In genomic region chr1:168381850-168382249, GRCh38 we compare ENCODE assay signal across 18 cellular contexts.
"Had no signal": no experiment of that assay in that cellular context is flagged by ENCODE, and none has a peak within 500 bp of the region (broad histone marks: within the 10 kb centered on the region; RNA-seq: fewer than 3 reads in every experiment).

No MANE protein-coding gene starts in this region.

- H3K4me1 ChIP-seq: colonic mucosa, gastrocnemius medialis had no signal

- H3K9me3 Mint-ChIP-seq: activated T-helper 1 cell treated with anti-CD3 and anti-CD28 coated beads, Interleukin-12 subunit alpha, Interleukin-12 subunit beta, Interleukin-2, Interleukin-4 antibody, amounts not matched to agents 30 ng/mL and 10 ng/mL and 1 ng/mL, durations not matched to agents 14 hours and 24 hours and 36 hours; stimulated activated memory B cell treated with anti-CD40 and anti-IgM and Interleukin-4, amounts not matched to agents 10 μg/mL and 1 μg/mL and 100 μg/mL, for 72 hours had no signal

- ATAC-seq: activated CD4-positive, CD25-positive, alpha-beta regulatory T cell treated with anti-CD3 and anti-CD28 coated beads, Interleukin-2, amount 50 U/mL, for 24 hours; body of pancreas; gastrocnemius medialis; heart left ventricle; left cardiac atrium; stimulated activated memory B cell treated with anti-CD40 and anti-IgM and Interleukin-4, amounts not matched to agents 10 μg/mL and 1 μg/mL and 100 μg/mL, for 72 hours had no signal

- H3K4me3 Mint-ChIP-seq: activated naive CD8-positive, alpha-beta T cell treated with anti-CD3 and anti-CD28 coated beads for 36 hours; activated T-helper 1 cell treated with anti-CD3 and anti-CD28 coated beads, Interleukin-12 subunit alpha, Interleukin-12 subunit beta, Interleukin-2, Interleukin-4 antibody, amounts not matched to agents 30 ng/mL and 10 ng/mL and 1 ng/mL, durations not matched to agents 14 hours and 24 hours and 36 hours; naive B cell; stimulated activated memory B cell treated with anti-CD40 and anti-IgM and Interleukin-4, amounts not matched to agents 10 μg/mL and 1 μg/mL and 100 μg/mL, for 72 hours had no signal

- DNase-seq: activated CD4-positive, alpha-beta T cell treated with anti-CD3 and anti-CD28 coated beads, Interleukin-2, amount 50 U/mL, for 1 hour; activated naive CD8-positive, alpha-beta T cell treated with anti-CD3 and anti-CD28 coated beads for 36 hours; amygdala; body of pancreas; caudate nucleus; colonic mucosa; gastrocnemius medialis; heart left ventricle; left cardiac atrium; naive B cell; posterior cingulate gyrus; stimulated activated CD4-positive, alpha-beta T cell treated with anti-CD3 and anti-CD28 coated beads, Interleukin-2, amount 100 ng/mL, for 48 hours; T-helper 9 cell had no signal

- H3K27me3 ChIP-seq: body of pancreas, colonic mucosa, gastrocnemius medialis, heart left ventricle had no signal

- H3K27ac Mint-ChIP-seq: activated naive CD8-positive, alpha-beta T cell treated with anti-CD3 and anti-CD28 coated beads for 36 hours; activated T-helper 1 cell treated with anti-CD3 and anti-CD28 coated beads, Interleukin-12 subunit alpha, Interleukin-12 subunit beta, Interleukin-2, Interleukin-4 antibody, amounts not matched to agents 30 ng/mL and 10 ng/mL and 1 ng/mL, durations not matched to agents 14 hours and 24 hours and 36 hours; naive B cell; stimulated activated memory B cell treated with anti-CD40 and anti-IgM and Interleukin-4, amounts not matched to agents 10 μg/mL and 1 μg/mL and 100 μg/mL, for 72 hours had no signal

- H3K4me3 ChIP-seq: body of pancreas, colonic mucosa, gastrocnemius medialis, heart left ventricle, lung had no signal

- H3K36me3 ChIP-seq: colonic mucosa, gastrocnemius medialis, heart left ventricle, neutrophil had no signal

- H3K9me3 ChIP-seq: body of pancreas, colonic mucosa, gastrocnemius medialis, neutrophil had no signal

- H3K36me3 Mint-ChIP-seq: activated naive CD8-positive, alpha-beta T cell treated with anti-CD3 and anti-CD28 coated beads for 36 hours; naive B cell had no signal

- H3K27ac ChIP-seq: body of pancreas, colonic mucosa, gastrocnemius medialis, heart left ventricle, neutrophil had no signal
